Comparison of ENCODE assay signal across 5 cellular contexts in the genomic region with DNA sequence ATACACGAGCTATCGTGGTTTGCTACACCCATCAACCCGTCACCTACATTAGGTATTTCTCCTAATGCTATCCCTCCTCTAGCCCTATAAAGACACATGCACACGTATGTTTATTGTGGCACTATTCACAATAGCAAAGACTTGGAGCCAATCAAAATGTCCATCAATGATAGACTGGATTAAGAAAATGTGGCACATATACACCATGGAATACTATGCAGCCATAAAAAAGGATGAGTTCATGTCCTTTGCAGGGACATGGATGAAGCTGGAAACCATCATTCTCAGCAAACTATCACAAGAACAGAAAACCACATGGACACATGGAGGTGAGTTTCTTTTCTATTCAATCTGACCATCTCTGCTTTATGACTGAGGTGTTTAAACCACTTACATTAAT. TPM values are rescaled to one million over a fixed set of nuclear protein-coding genes. Genes with fewer than 3 reads are reported as not detected.
"Had no signal": no experiment of that assay in that cellular context is flagged by ENCODE, and none has a peak within 500 bp of the region (broad histone marks: within the 10 kb centered on the region; RNA-seq: fewer than 3 reads in every experiment).

No MANE protein-coding gene starts in this region.

RNA-seq across cellular contexts. Expression of gene BEX2, which starts 5.1 kb away (rescaled TPM):
- total RNA-seq: HT-29, IMR-90 had no signal

RNA-seq across cellular contexts. Expression of gene TCEAL7, which starts 24.4 kb away (rescaled TPM):
- total RNA-seq: HepG2, HT-29, HT1080 had no signal
- polyA plus RNA-seq: HepG2, IgD-negative memory B cell had no signal

RNA-seq across cellular contexts. Expression of gene TCEAL5, which starts 29.1 kb away (rescaled TPM):
- total RNA-seq: HepG2, HT-29, HT1080, IMR-90 had no signal
- polyA plus RNA-seq: HepG2, IgD-negative memory B cell, IMR-90 had no signal
